ENCODE assay signal across 8 cellular contexts in genomic region chr2:204072443-204073324, GRCh38.
DNase-seq lines count a peak whose midpoint lies in the region; ATAC-seq and TF ChIP-seq lines count a peak whose summit lies in the region.

No MANE protein-coding gene starts in this region.

- H3K4me1 ChIP-seq in osteoblast (ENCODE audit: insufficient read depth, low read length): no peaks in the 10 kb centered on the region

- H3K36me3 ChIP-seq in osteoblast (ENCODE audit: insufficient read depth, low read length): no peaks in the 10 kb centered on the region

- H3K27me3 ChIP-seq in dorsolateral prefrontal cortex: peaks cover 0 to 18% (median 4%) of the 10 kb centered on the region in 45 donors
- no peaks in the 10 kb centered on the region for H3K27me3 ChIP-seq in osteoblast (ENCODE audit: insufficient read depth, low read length)

- H2AFZ ChIP-seq in osteoblast (ENCODE audit: low read length): no peak overlapping the region

- ATAC-seq in HG03520 (IDR thresholded peaks at IDR 0.05; ENCODE audit: unreplicated experiment) (peak; percentile 48), HG02981 (IDR thresholded peaks at IDR 0.05; ENCODE audit: unreplicated experiment) (no peak), GM21528 (IDR thresholded peaks at IDR 0.05; ENCODE audit: low FRiP score, unreplicated experiment) (no peak)

- H4K20me1 ChIP-seq in osteoblast (ENCODE audit: insufficient read depth, low read length): no peaks in the 10 kb centered on the region

- peak in 52 of 56 donors; percentile 20 to 63 (median 47) for TF ChIP-seq CTCF in dorsolateral prefrontal cortex (IDR thresholded peaks at IDR 0.05 in 54 of 56, conservative IDR thresholded peaks at IDR 0.05 in 2 of 56; ENCODE audit: low read depth in 1 of 56, partially characterized antibody in 56 of 56)
- peak; percentile 49 for TF ChIP-seq CTCF in osteoblast (IDR thresholded peaks at IDR 0.05; ENCODE audit: extremely low read depth, low read depth, low read length)

- H3K27ac ChIP-seq in dorsolateral prefrontal cortex (no peak overlapping the region), osteoblast (ENCODE audit: low read depth, low read length) (no peak overlapping the region)

- DNase-seq in NCI-H2196 (lab: John Stamatoyannopoulos, UW; ENCODE audit: unreplicated experiment) (peak; percentile 8), NCI-H2196 treated with DMSO at 0.1 percent for 48 hours (lab: John Stamatoyannopoulos, UW; ENCODE audit: unreplicated experiment) (no peak), dorsolateral prefrontal cortex (peak in 2 of 10 donors; percentile 11 to 33), osteoblast (ENCODE audit: insufficient read length, low spot score, missing footprints) (no peak)
- peak; percentile 30 for DNase-seq in activated CD4-positive, alpha-beta T cell treated with anti-CD3 and anti-CD28 coated beads for 1 hour

- no peaks in the 10 kb centered on the region for H3K9me3 ChIP-seq in osteoblast (ENCODE audit: low read depth, low read length)

- H3K4me3 ChIP-seq in dorsolateral prefrontal cortex (no peak overlapping the region), osteoblast (ENCODE audit: insufficient read depth, low read length) (no peak overlapping the region)

- no peaks in the 10 kb centered on the region for H3K79me2 ChIP-seq in osteoblast (ENCODE audit: insufficient read depth, low read length)

- no peak overlapping the region for H3K4me2 ChIP-seq in osteoblast (ENCODE audit: insufficient read depth, low read length)

- intact Hi-C loops in dorsolateral prefrontal cortex (cut with DNase I): no loop called here

Comparison
In these comparisons a context has a peak if more than half of its experiments do, and no peak if none do; other contexts are left out.
1. DNase-seq: peak in NCI-H2196 (single experiment) and activated CD4-positive, alpha-beta T cell treated with anti-CD3 and anti-CD28 coated beads for 1 hour (single experiment); none in NCI-H2196 treated with DMSO at 0.1 percent for 48 hours (single experiment) and osteoblast (single experiment).